8 cellular contexts compared by ENCODE assay signal in genomic region chr19:3721131-3721899, GRCh38. TPM values are rescaled to one million over a fixed set of nuclear protein-coding genes. Genes with fewer than 3 reads are reported as not detected.
DNase-seq lines count a peak whose midpoint lies in the region; ATAC-seq and TF ChIP-seq lines count a peak whose summit lies in the region.

No MANE protein-coding gene starts in this region.

- peaks cover 26% of the 10 kb centered on the region for H3K4me1 ChIP-seq in CD4-positive, CD25-positive, alpha-beta regulatory T cell (ENCODE audit: control insufficient read depth, insufficient read depth, low read length, poor library complexity, severe bottlenecking)
- H3K4me1 ChIP-seq in HUES6 (ENCODE audit: control insufficient read depth, insufficient read depth, low read length) (peaks cover 14% of the 10 kb centered on the region), NT2/D1 (ENCODE audit: insufficient read depth, insufficient read length) (peaks cover 15% of the 10 kb centered on the region), mucosa of descending colon (ENCODE audit: low read depth) (peaks cover 50% of the 10 kb centered on the region)

- peaks cover 0 to 34% (median 14%) of the 10 kb centered on the region in 4 donors for H3K4me1 Mint-ChIP-seq in CD4-positive, CD25-positive, alpha-beta regulatory T cell

- intact Hi-C loops in mucosa of descending colon (cut with DNase I, micrococcal nuclease), result no loop called here

- ATAC-seq in CD4-positive, CD25-positive, alpha-beta regulatory T cell (ENCODE audit: low read depth in 2 of 2), result peak; percentile 95 to 98
- peak; percentile 83 for ATAC-seq in mucosa of descending colon
- no peak for ATAC-seq in GM18502 (IDR thresholded peaks at IDR 0.05; ENCODE audit: poor library complexity, unreplicated experiment)

- DNase-seq in CD4-positive, CD25-positive, alpha-beta regulatory T cell, result peak; percentile 83 to 94 (median 89)
- peak; percentile 97 for DNase-seq in NT2/D1 (ENCODE audit: low read depth, low spot score)
- DNase-seq in activated T-cell treated with anti-CD3 and anti-CD28 coated beads for 4 hours, result peak; percentile 76
- peak; percentile 91 for DNase-seq in epithelial cell of esophagus (ENCODE audit: low read depth)
- DNase-seq in mucosa of descending colon, result peak; percentile 96 to 99 (median 97)
- peak; percentile 94 for DNase-seq in stimulated activated CD8-positive, alpha-beta memory T cell treated with anti-CD3 and anti-CD28 coated beads, Interleukin-4, amount 100 ng/mL, for 48 hours

- peak overlapping the region; percentile 64 for H3K4me3 ChIP-seq in CD4-positive, CD25-positive, alpha-beta regulatory T cell (ENCODE audit: low read depth, low read length)
- H3K4me3 ChIP-seq in HUES6 (ENCODE audit: low read depth, low read length) (peak overlapping the region; percentile 88), NT2/D1 (ENCODE audit: insufficient read length, low read depth) (peak overlapping the region; percentile 60), epithelial cell of esophagus (ENCODE audit: low read length) (peak overlapping the region; percentile 11), mucosa of descending colon (peak overlapping the region; percentile 30)

- H3K27me3 ChIP-seq in CD4-positive, CD25-positive, alpha-beta regulatory T cell (ENCODE audit: control insufficient read depth, insufficient read depth, low read length), result no peaks in the 10 kb centered on the region
- H3K27me3 ChIP-seq in HUES6 (ENCODE audit: control insufficient read depth, insufficient read depth, low read length) (peaks cover 9% of the 10 kb centered on the region; the same call in 1 of the 2 replicates), NT2/D1 (ENCODE audit: insufficient read depth, insufficient read length) (no peaks in the 10 kb centered on the region)

- no peaks in the 10 kb centered on the region for H3K36me3 Mint-ChIP-seq in CD4-positive, CD25-positive, alpha-beta regulatory T cell

- H3K36me3 ChIP-seq in CD4-positive, CD25-positive, alpha-beta regulatory T cell (ENCODE audit: control insufficient read depth, insufficient read depth, low read length), result no peaks in the 10 kb centered on the region
- no peaks in the 10 kb centered on the region for H3K36me3 ChIP-seq in HUES6 (ENCODE audit: control insufficient read depth, insufficient read depth, low read length)
- no peaks in the 10 kb centered on the region for H3K36me3 ChIP-seq in NT2/D1 (ENCODE audit: insufficient read depth, insufficient read length, low read length)
- H3K36me3 ChIP-seq in mucosa of descending colon (ENCODE audit: low read depth), result no peaks in the 10 kb centered on the region

- peak overlapping the region; percentile 88 to 95 (median 90) for H3K4me3 Mint-ChIP-seq in CD4-positive, CD25-positive, alpha-beta regulatory T cell

- H3K9ac ChIP-seq in HUES6 (ENCODE audit: low read length), result no peak overlapping the region
- H3K9ac ChIP-seq in NT2/D1 (ENCODE audit: insufficient read length, low read depth), result no peak overlapping the region

- no peak for TF ChIP-seq CTCF in epithelial cell of esophagus (IDR thresholded peaks at IDR 0.05; ENCODE audit: insufficient read depth, low read depth, low read length, missing control alignments)
- TF ChIP-seq CTCF in mucosa of descending colon (IDR thresholded peaks at IDR 0.05), result no peak

- H3K27ac ChIP-seq in CD4-positive, CD25-positive, alpha-beta regulatory T cell (ENCODE audit: insufficient read depth, low read length, poor library complexity, severe bottlenecking), result no peak overlapping the region
- no peak overlapping the region for H3K27ac ChIP-seq in HUES6 (ENCODE audit: low read depth, low read length)

- H3K27me3 Mint-ChIP-seq in CD4-positive, CD25-positive, alpha-beta regulatory T cell, result peaks cover 28% of the 10 kb centered on the region

- peak overlapping the region in 2 of 3 donors; percentile 42 to 77 for H3K27ac Mint-ChIP-seq in CD4-positive, CD25-positive, alpha-beta regulatory T cell

- H3K9me3 Mint-ChIP-seq in CD4-positive, CD25-positive, alpha-beta regulatory T cell, result peaks cover 0 to 1% (median 0%) of the 10 kb centered on the region in 7 donors

- H3K9me3 ChIP-seq in CD4-positive, CD25-positive, alpha-beta regulatory T cell (ENCODE audit: control insufficient read depth in 2 of 2, low read length in 2 of 2), result no peaks in the 10 kb centered on the region
- H3K9me3 ChIP-seq in HUES6 (ENCODE audit: control insufficient read depth, insufficient read depth, low read depth, low read length) (no peaks in the 10 kb centered on the region), NT2/D1 (ENCODE audit: insufficient read depth, low read length) (no peaks in the 10 kb centered on the region), mucosa of descending colon (no peaks in the 10 kb centered on the region)

RNA-seq across cellular contexts. Expression of gene TJP3, which starts 13.1 kb away (rescaled TPM):
- total RNA-seq in CD4-positive, CD25-positive, alpha-beta regulatory T cell, result 20.6 TPM
- polyA plus RNA-seq in CD4-positive, CD25-positive, alpha-beta regulatory T cell, result 10 to 100 TPM; 22.9 to 34.4 (median 29.9) TPM
- 100 to 1,000 TPM; 167 to 357 (median 285) TPM for total RNA-seq in mucosa of descending colon

RNA-seq across cellular contexts. Expression of gene PIP5K1C, which starts 21.0 kb away (rescaled TPM):
- total RNA-seq in CD4-positive, CD25-positive, alpha-beta regulatory T cell, result 28.1 TPM
- 1 to 10 TPM; 3.8 to 5.7 (median 4.2) TPM for polyA plus RNA-seq in CD4-positive, CD25-positive, alpha-beta regulatory T cell
- 10 to 100 TPM; 23.1 to 95.2 (median 23.2) TPM for total RNA-seq in mucosa of descending colon

RNA-seq across cellular contexts. Expression of gene APBA3, which starts 40.2 kb away (rescaled TPM):
- 81.0 TPM for total RNA-seq in CD4-positive, CD25-positive, alpha-beta regulatory T cell
- 10 to 100 TPM; 35.0 to 50.2 (median 44.2) TPM for polyA plus RNA-seq in CD4-positive, CD25-positive, alpha-beta regulatory T cell
- total RNA-seq in mucosa of descending colon, result 10 to 100 TPM; 18.9 to 23.0 (median 19.2) TPM

RNA-seq across cellular contexts. Expression of gene MRPL54, which starts 41.2 kb away (rescaled TPM):
- total RNA-seq in CD4-positive, CD25-positive, alpha-beta regulatory T cell, result 98.0 TPM
- 100 to 1,000 TPM; 143 to 208 (median 177) TPM for polyA plus RNA-seq in CD4-positive, CD25-positive, alpha-beta regulatory T cell
- 10 to 100 TPM; 51.6 to 64.9 (median 56.2) TPM for total RNA-seq in mucosa of descending colon

RNA-seq across cellular contexts. Expression of gene RAX2, which starts 50.7 kb away (rescaled TPM):
- total RNA-seq in CD4-positive, CD25-positive, alpha-beta regulatory T cell, result not detected
- under 1 TPM in 2 of 4 donors, not detected in 2; 0.08 to 0.09 TPM for polyA plus RNA-seq in CD4-positive, CD25-positive, alpha-beta regulatory T cell
- not detected for total RNA-seq in mucosa of descending colon

Comparison
In these comparisons a context has a peak if more than half of its experiments do, and no peak if none do; other contexts are left out.
1. H3K4me3 ChIP-seq: peak in every context shown above with its lines; median percentile 88 in HUES6; 64 in CD4-positive, CD25-positive, alpha-beta regulatory T cell; 60 in NT2/D1; 30 in mucosa of descending colon; 11 in epithelial cell of esophagus.